In genomic region chr9:16191691-16192402, GRCh38 we compare ENCODE assay signal across 8 cellular contexts.
DNase-seq lines count a peak whose midpoint lies in the region; ATAC-seq and TF ChIP-seq lines count a peak whose summit lies in the region.

No MANE protein-coding gene starts in this region.

- DNase-seq in AG09309 (ENCODE audit: low read depth), result peak; percentile 71
- peak; percentile 66 for DNase-seq in GM13977 (ENCODE audit: low spot score)
- DNase-seq in OCI-M1 (lab: John Stamatoyannopoulos, UW), result peak; percentile 58
- peak; percentile 74 for DNase-seq in MCF 10A (ENCODE audit: unreplicated experiment)
- peak; percentile 85 for DNase-seq in kidney glomerular epithelial cell (lab: John Stamatoyannopoulos, UW)
- DNase-seq in stimulated activated CD8-positive, alpha-beta memory T cell treated with anti-CD3 and anti-CD28 coated beads, Interleukin-12 subunit alpha, Interleukin-12 subunit beta, amount 100 ng/mL, for 24 hours (ENCODE audit: extremely low read depth), result peak; percentile 17
- DNase-seq in T-helper 9 cell, result no peak

- intact Hi-C loops in MCF 10A (cut with micrococcal nuclease), result loop anchor here (1.0 to 10.0 kb wide), 6 partner anchors 283 to 1271 kb away; no protein-coding TSS in a partner anchor

- peaks cover 13% of the 10 kb centered on the region for H3K4me1 Mint-ChIP-seq in MCF 10A (ENCODE audit: insufficient read depth, unreplicated experiment)

- peak; percentile 92 for TF ChIP-seq CTCF in AG09309 (IDR thresholded peaks at IDR 0.05; ENCODE audit: control insufficient read depth, insufficient read depth, low read depth, low read length, missing control alignments)
- peak; percentile 87 for TF ChIP-seq CTCF in GM13977 (IDR thresholded peaks at IDR 0.05; ENCODE audit: extremely low read depth, insufficient read depth, missing control alignments)
- TF ChIP-seq CTCF in MCF 10A (IDR thresholded peaks at IDR 0.05; ENCODE audit: unreplicated experiment), result peak; percentile 60

- ATAC-seq in HG03521 (IDR thresholded peaks at IDR 0.05; ENCODE audit: unreplicated experiment), result peak; percentile 61

- H3K9me3 Mint-ChIP-seq in MCF 10A (ENCODE audit: unreplicated experiment), result peaks cover 12% of the 10 kb centered on the region

- H3K27me3 Mint-ChIP-seq in MCF 10A (ENCODE audit: insufficient read depth, unreplicated experiment), result no peaks in the 10 kb centered on the region

- no peak overlapping the region for H3K4me3 ChIP-seq in AG09309 (ENCODE audit: control insufficient read depth, low read depth, low read length)

- CTCF ChIA-PET in MCF 10A (lab: Yijun Ruan, JAX), result interaction anchor here (0.6 to 2.0 kb wide), 8 partner anchors 30 to 1272 kb away, joined by 3 to 5 read pairs (median 4); no protein-coding TSS in a partner anchor

- POLR2A ChIA-PET in MCF 10A (lab: Yijun Ruan, JAX), result no interaction called here

- no peak overlapping the region for H3K27ac Mint-ChIP-seq in MCF 10A (ENCODE audit: low read depth, unreplicated experiment)

- peaks cover 5% of the 10 kb centered on the region for H3K36me3 Mint-ChIP-seq in MCF 10A (ENCODE audit: insufficient read depth, unreplicated experiment)

- H3K4me3 Mint-ChIP-seq in MCF 10A (ENCODE audit: unreplicated experiment), result peak overlapping the region; percentile 53

- BruUV-seq in MCF 10A (replicated peaks; lab: Mats Ljungman, UMichigan), result no TSS peak

- in situ Hi-C loops in GM13977 (cut with MboI; ENCODE audit: low pct_unique_long_range_greater_than_20kb, low sequenced_read_pairs, unreplicated experiment), result no loop called here
